ENCODE assay signal across 23 cellular contexts in the genomic region with DNA sequence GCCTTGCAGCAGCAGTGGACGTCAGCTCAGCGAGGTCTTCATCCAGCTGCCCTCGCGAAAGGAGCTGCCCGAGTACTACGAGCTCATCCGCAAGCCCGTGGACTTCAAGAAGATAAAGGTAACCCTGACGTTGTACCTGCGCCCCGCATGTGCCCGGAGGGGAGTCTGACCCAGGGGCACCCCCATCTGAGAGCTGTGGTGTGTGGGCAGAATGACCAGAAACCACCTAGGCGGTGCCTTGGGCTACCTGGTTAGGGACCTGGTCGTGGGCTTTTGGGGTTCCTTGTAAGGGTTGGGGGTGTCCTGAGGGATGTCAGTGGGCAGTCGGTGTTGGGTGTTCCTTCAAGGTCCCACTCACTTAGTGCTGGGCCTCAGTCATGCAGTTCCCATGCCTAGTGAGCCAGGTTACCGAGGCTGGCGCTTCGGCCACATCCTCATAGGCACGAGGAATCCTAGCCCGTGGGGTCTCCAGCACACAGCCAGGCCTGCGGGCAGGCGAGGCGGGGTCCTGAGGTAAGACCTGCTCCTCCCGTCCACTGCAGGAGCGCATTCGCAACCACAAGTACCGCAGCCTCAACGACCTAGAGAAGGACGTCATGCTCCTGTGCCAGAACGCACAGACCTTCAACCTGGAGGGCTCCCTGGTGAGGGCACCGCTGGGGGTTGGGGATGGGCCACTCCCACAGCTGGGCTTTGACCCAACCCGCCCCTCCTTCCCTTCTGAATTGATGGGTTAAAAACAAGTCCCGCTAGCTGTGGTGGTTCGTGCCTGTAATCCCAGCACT.
"Had no signal": no experiment of that assay in that cellular context is flagged by ENCODE, and none has a peak within 500 bp of the region (broad histone marks: within the 10 kb centered on the region; RNA-seq: fewer than 3 reads in every experiment).

No MANE protein-coding gene starts in this region.

- H3K4me1 Mint-ChIP-seq: activated CD4-positive, alpha-beta memory T cell treated with anti-CD3 and anti-CD28 coated beads, Interleukin-2, amount 10 ng/mL, durations not matched to agents 7 days and 5 days; activated CD4-positive, alpha-beta T cell treated with anti-CD3 and anti-CD28 coated beads for 36 hours; activated naive CD8-positive, alpha-beta T cell treated with anti-CD3 and anti-CD28 coated beads for 36 hours; activated T-helper 17 cell treated with anti-CD3 and anti-CD28 coated beads, Interleukin-2, amount 50 U/mL, for 72 hours had no signal

- H3K27ac ChIP-seq: brain microvascular endothelial cell, cardiac muscle cell, Peyer's patch, VCaP had no signal

- H3K9me3 Mint-ChIP-seq: activated CD4-positive, alpha-beta memory T cell treated with anti-CD3 and anti-CD28 coated beads, Interleukin-2, amount 10 ng/mL, durations not matched to agents 7 days and 5 days; activated naive CD4-positive, alpha-beta T cell treated with anti-CD3 and anti-CD28 coated beads for 36 hours; activated naive CD8-positive, alpha-beta T cell treated with anti-CD3 and anti-CD28 coated beads for 36 hours; activated T-helper 17 cell treated with anti-CD3 and anti-CD28 coated beads, Interleukin-2, amount 50 U/mL, for 72 hours; T-cell had no signal

- H3K27me3 Mint-ChIP-seq: activated CD4-positive, alpha-beta memory T cell treated with anti-CD3 and anti-CD28 coated beads, Interleukin-2, amount 10 ng/mL, durations not matched to agents 7 days and 5 days; activated CD4-positive, alpha-beta T cell treated with anti-CD3 and anti-CD28 coated beads for 36 hours; activated naive CD8-positive, alpha-beta T cell treated with anti-CD3 and anti-CD28 coated beads for 36 hours; activated T-helper 17 cell treated with anti-CD3 and anti-CD28 coated beads, Interleukin-2, amount 50 U/mL, for 72 hours; T-cell had no signal

- H3K4me3 Mint-ChIP-seq: activated CD4-positive, alpha-beta memory T cell treated with anti-CD3 and anti-CD28 coated beads, Interleukin-2, amount 10 ng/mL, durations not matched to agents 7 days and 5 days; activated CD4-positive, alpha-beta T cell treated with anti-CD3 and anti-CD28 coated beads for 36 hours; activated naive CD4-positive, alpha-beta T cell treated with anti-CD3 and anti-CD28 coated beads for 36 hours; activated naive CD8-positive, alpha-beta T cell treated with anti-CD3 and anti-CD28 coated beads for 36 hours; activated T-helper 17 cell treated with anti-CD3 and anti-CD28 coated beads, Interleukin-2, amount 50 U/mL, for 72 hours; T-cell had no signal

- ATAC-seq: activated CD4-positive, alpha-beta T cell treated with anti-CD3 and anti-CD28 coated beads for 36 hours; activated T-helper 17 cell treated with anti-CD3 and anti-CD28 coated beads, Interleukin-2, amount 50 U/mL, for 72 hours; T-cell had no signal

- H3K27ac Mint-ChIP-seq: activated CD4-positive, alpha-beta memory T cell treated with anti-CD3 and anti-CD28 coated beads, Interleukin-2, amount 10 ng/mL, durations not matched to agents 7 days and 5 days; activated CD4-positive, alpha-beta T cell treated with anti-CD3 and anti-CD28 coated beads for 36 hours; activated naive CD4-positive, alpha-beta T cell treated with anti-CD3 and anti-CD28 coated beads for 36 hours; activated naive CD8-positive, alpha-beta T cell treated with anti-CD3 and anti-CD28 coated beads for 36 hours; activated T-helper 17 cell treated with anti-CD3 and anti-CD28 coated beads, Interleukin-2, amount 50 U/mL, for 72 hours; T-cell had no signal

- H3K27me3 ChIP-seq: brain microvascular endothelial cell, cardiac muscle cell, Peyer's patch had no signal

- H3K4me3 ChIP-seq: cardiac muscle cell, Peyer's patch had no signal

- H3K9me3 ChIP-seq: Peyer's patch had no signal

- H3K4me1 ChIP-seq: Peyer's patch had no signal

- DNase-seq: activated CD4-positive, alpha-beta memory T cell treated with anti-CD3 and anti-CD28 coated beads, Interleukin-2, amount 10 ng/mL, durations not matched to agents 7 days and 5 days; activated CD4-positive, alpha-beta T cell treated with anti-CD3 and anti-CD28 coated beads for 36 hours; activated CD4-positive, alpha-beta T cell treated with anti-CD3 and anti-CD28 coated beads, Interleukin-2, amount 50 U/mL, for 1 hour; activated gamma-delta T cell; activated naive CD4-positive, alpha-beta T cell treated with anti-CD3 and anti-CD28 coated beads for 36 hours; activated naive CD8-positive, alpha-beta T cell treated with anti-CD3 and anti-CD28 coated beads for 36 hours; activated T-cell treated with anti-CD3 and anti-CD28 coated beads for 4 hours; activated T-cell treated with anti-CD3 and anti-CD28 coated beads, Interleukin-2, amount 50 U/mL, for 48 hours; brain microvascular endothelial cell; cerebellar nuclear complex; NCI-H1092; NCI-H1417 treated with DMSO at 0.1 percent for 48 hours; NCI-H1694; NCI-H2029; NCI-H446; NCI-H524; SIG-M5; T-cell; T-helper 2 cell had no signal
